ENCODE assay signal across 8 cellular contexts in genomic region chr15:93028632-93029612, GRCh38.
DNase-seq lines count a peak whose midpoint lies in the region; ATAC-seq and TF ChIP-seq lines count a peak whose summit lies in the region.

No MANE protein-coding gene starts in this region.

- H2AFZ ChIP-seq in neuronal stem cell (ENCODE audit: low read length), result no peak overlapping the region

- CTCF ChIA-PET in activated B cell treated with CpG ODN at 0.5 μM for 24 hours (lab: Charles Lee), result interaction anchor here (1.1 to 2.9 kb wide), 3 partner anchors 8 to 1091 kb away, joined by 3 to 16 read pairs (median 7); no protein-coding TSS in a partner anchor

- POLR2A ChIA-PET in activated B cell treated with CpG ODN at 0.5 μM for 24 hours (lab: Charles Lee), result no interaction called here

- H3K36me3 ChIP-seq in neuronal stem cell (replicated peaks in 1 of 2; ENCODE audit: control insufficient read depth in 2 of 2, insufficient read depth in 2 of 2, low read length in 2 of 2), result peaks cover 28 to 54% of the 10 kb centered on the region in 2 donors

- no peaks in the 10 kb centered on the region for H3K27me3 Mint-ChIP-seq in activated CD4-positive, alpha-beta T cell treated with anti-CD3 and anti-CD28 coated beads, Interleukin-2, amount 10 ng/mL, durations not matched to agents 24 days and 14 days
- H3K27me3 Mint-ChIP-seq in activated B cell treated with CpG ODN at 0.5 μM for 24 hours, result no peaks in the 10 kb centered on the region

- H2BK5ac ChIP-seq in neuronal stem cell (ENCODE audit: low read length), result peak overlapping the region; percentile 11

- H2BK120ac ChIP-seq in neuronal stem cell (ENCODE audit: low read depth, low read length), result no peak overlapping the region

- no peak for DNase-seq in activated CD4-positive, alpha-beta T cell treated with anti-CD3 and anti-CD28 coated beads, Interleukin-2, amount 10 ng/mL, durations not matched to agents 24 days and 14 days
- no peak for DNase-seq in activated CD4-positive, alpha-beta T cell treated with anti-CD3 and anti-CD28 coated beads, Interleukin-2, amount 50 U/mL, for 4 hours
- peak; percentile 5 for DNase-seq in activated B cell treated with CpG ODN at 0.5 μM for 24 hours
- peak; percentile 99 for DNase-seq in fibroblast of the aortic adventitia (ENCODE audit: low read depth)
- DNase-seq in neuronal stem cell (ENCODE audit: low spot score), result no peak
- DNase-seq in NCI-H2081 treated with DMSO at 0.1 percent for 48 hours (lab: John Stamatoyannopoulos, UW), result no peak
- DNase-seq in effector CD8-positive, alpha-beta T cell (lab: John Stamatoyannopoulos, UW), result no peak
- no peak for DNase-seq in NCI-H2029 treated with DMSO at 0.1 percent for 48 hours (lab: John Stamatoyannopoulos, UW)

- no peaks in the 10 kb centered on the region for H3K79me1 ChIP-seq in neuronal stem cell (ENCODE audit: low read depth, low read length)

- no peak overlapping the region for H2AK5ac ChIP-seq in neuronal stem cell (ENCODE audit: low read depth, low read length)

- TF ChIP-seq CTCF in activated B cell treated with CpG ODN at 0.5 μM for 24 hours (IDR thresholded peaks at IDR 0.05), result no peak
- no peak for TF ChIP-seq CTCF in fibroblast of the aortic adventitia (IDR thresholded peaks at IDR 0.05; ENCODE audit: insufficient read depth, low read length)

- peaks cover 0 to 3% of the 10 kb centered on the region in 2 donors for H3K9me3 ChIP-seq in neuronal stem cell (replicated peaks in 1 of 2; ENCODE audit: control insufficient read depth in 2 of 2, insufficient read depth in 1 of 2, low read depth in 1 of 2, low read length in 2 of 2)

- peaks cover 37% of the 10 kb centered on the region for H3K36me3 Mint-ChIP-seq in activated CD4-positive, alpha-beta T cell treated with anti-CD3 and anti-CD28 coated beads, Interleukin-2, amount 10 ng/mL, durations not matched to agents 24 days and 14 days (ENCODE audit: low read depth)
- H3K36me3 Mint-ChIP-seq in activated B cell treated with CpG ODN at 0.5 μM for 24 hours (ENCODE audit: low read depth), result peaks cover 36% of the 10 kb centered on the region

- H3K9ac ChIP-seq in neuronal stem cell (ENCODE audit: low read depth, low read length, poor library complexity), result peak overlapping the region; percentile 61

- H3K27ac Mint-ChIP-seq in activated CD4-positive, alpha-beta T cell treated with anti-CD3 and anti-CD28 coated beads, Interleukin-2, amount 10 ng/mL, durations not matched to agents 24 days and 14 days, result peak overlapping the region; percentile 63
- H3K27ac Mint-ChIP-seq in activated B cell treated with CpG ODN at 0.5 μM for 24 hours, result peak overlapping the region; percentile 18

- no peak overlapping the region for H4K8ac ChIP-seq in neuronal stem cell (ENCODE audit: low read depth, low read length)

- no peaks in the 10 kb centered on the region for H3K27me3 ChIP-seq in neuronal stem cell (ENCODE audit: control insufficient read depth in 3 of 3, insufficient read depth in 3 of 3, low read depth in 1 of 3, low read length in 3 of 3)

- H2BK15ac ChIP-seq in neuronal stem cell (ENCODE audit: low read length), result no peak overlapping the region

- no peak overlapping the region for H3K14ac ChIP-seq in neuronal stem cell (ENCODE audit: low read length)

- no peak overlapping the region for H3K4me2 ChIP-seq in neuronal stem cell (ENCODE audit: insufficient read depth, low read length, poor library complexity, severe bottlenecking)

- no CpG with 5 or more reads among the region's 30 CpGs for WGBS in neuronal stem cell (ENCODE audit: extremely low coverage in 2 of 2, insufficient read length in 2 of 2, insufficient replicate concordance in 1 of 2), 2 donors

- H3K4ac ChIP-seq in neuronal stem cell (ENCODE audit: low read length), result no peak overlapping the region

- intact Hi-C loops in activated CD4-positive, alpha-beta T cell treated with anti-CD3 and anti-CD28 coated beads, Interleukin-2, amount 10 ng/mL, durations not matched to agents 24 days and 14 days (cut with micrococcal nuclease), result no loop called here
- intact Hi-C loops in activated B cell treated with CpG ODN at 0.5 μM for 24 hours (cut with micrococcal nuclease), result no loop called here

- peaks cover 33% of the 10 kb centered on the region for H3K4me1 Mint-ChIP-seq in activated CD4-positive, alpha-beta T cell treated with anti-CD3 and anti-CD28 coated beads, Interleukin-2, amount 10 ng/mL, durations not matched to agents 24 days and 14 days
- peaks cover 23% of the 10 kb centered on the region for H3K4me1 Mint-ChIP-seq in activated B cell treated with CpG ODN at 0.5 μM for 24 hours

- no peak overlapping the region for H3K4me3 Mint-ChIP-seq in activated CD4-positive, alpha-beta T cell treated with anti-CD3 and anti-CD28 coated beads, Interleukin-2, amount 10 ng/mL, durations not matched to agents 24 days and 14 days
- H3K4me3 Mint-ChIP-seq in activated B cell treated with CpG ODN at 0.5 μM for 24 hours, result no peak overlapping the region

- H3K18ac ChIP-seq in neuronal stem cell (ENCODE audit: low read length), result peak overlapping the region; percentile 66

- peaks cover 2 to 14% of the 10 kb centered on the region in 2 donors for H3K4me1 ChIP-seq in neuronal stem cell (ENCODE audit: control insufficient read depth in 2 of 2, insufficient read depth in 1 of 2, low read depth in 1 of 2, low read length in 2 of 2)

- ATAC-seq in activated B cell treated with CpG ODN at 0.5 μM for 24 hours (ENCODE audit: low read depth), result no peak

- H2BK12ac ChIP-seq in neuronal stem cell (ENCODE audit: low read length), result no peak overlapping the region

- no peak overlapping the region for H4K91ac ChIP-seq in neuronal stem cell (ENCODE audit: low read depth, low read length, poor library complexity)

- H3K9me3 Mint-ChIP-seq in activated CD4-positive, alpha-beta T cell treated with anti-CD3 and anti-CD28 coated beads, Interleukin-2, amount 10 ng/mL, durations not matched to agents 24 days and 14 days, result no peaks in the 10 kb centered on the region
- H3K9me3 Mint-ChIP-seq in activated B cell treated with CpG ODN at 0.5 μM for 24 hours, result no peaks in the 10 kb centered on the region

- peak overlapping the region; percentile 9 for H3K4me3 ChIP-seq in fibroblast of the aortic adventitia (ENCODE audit: low read depth, low read length)
- H3K4me3 ChIP-seq in neuronal stem cell (ENCODE audit: low read length in 2 of 2), result no peak overlapping the region

- H3K23ac ChIP-seq in neuronal stem cell (ENCODE audit: low read depth, low read length, poor library complexity), result peak overlapping the region; percentile 16

- H3K27ac ChIP-seq in neuronal stem cell (replicated peaks; ENCODE audit: low read length), result peak overlapping the region; percentile 25

Comparison
In these comparisons a context has a peak if more than half of its experiments do, and no peak if none do; other contexts are left out.
1. DNase-seq: peak in activated B cell treated with CpG ODN at 0.5 μM for 24 hours (single experiment) and fibroblast of the aortic adventitia (single experiment); none in activated CD4-positive, alpha-beta T cell treated with anti-CD3 and anti-CD28 coated beads, Interleukin-2, amount 10 ng/mL, durations not matched to agents 24 days and 14 days (single experiment), activated CD4-positive, alpha-beta T cell treated with anti-CD3 and anti-CD28 coated beads, Interleukin-2, amount 50 U/mL, for 4 hours (0 of 2), neuronal stem cell (single experiment), NCI-H2081 treated with DMSO at 0.1 percent for 48 hours (single experiment), effector CD8-positive, alpha-beta T cell (single experiment) and NCI-H2029 treated with DMSO at 0.1 percent for 48 hours (single experiment).